Comparison of ENCODE assay signal across 8 cellular contexts in the genomic region with DNA sequence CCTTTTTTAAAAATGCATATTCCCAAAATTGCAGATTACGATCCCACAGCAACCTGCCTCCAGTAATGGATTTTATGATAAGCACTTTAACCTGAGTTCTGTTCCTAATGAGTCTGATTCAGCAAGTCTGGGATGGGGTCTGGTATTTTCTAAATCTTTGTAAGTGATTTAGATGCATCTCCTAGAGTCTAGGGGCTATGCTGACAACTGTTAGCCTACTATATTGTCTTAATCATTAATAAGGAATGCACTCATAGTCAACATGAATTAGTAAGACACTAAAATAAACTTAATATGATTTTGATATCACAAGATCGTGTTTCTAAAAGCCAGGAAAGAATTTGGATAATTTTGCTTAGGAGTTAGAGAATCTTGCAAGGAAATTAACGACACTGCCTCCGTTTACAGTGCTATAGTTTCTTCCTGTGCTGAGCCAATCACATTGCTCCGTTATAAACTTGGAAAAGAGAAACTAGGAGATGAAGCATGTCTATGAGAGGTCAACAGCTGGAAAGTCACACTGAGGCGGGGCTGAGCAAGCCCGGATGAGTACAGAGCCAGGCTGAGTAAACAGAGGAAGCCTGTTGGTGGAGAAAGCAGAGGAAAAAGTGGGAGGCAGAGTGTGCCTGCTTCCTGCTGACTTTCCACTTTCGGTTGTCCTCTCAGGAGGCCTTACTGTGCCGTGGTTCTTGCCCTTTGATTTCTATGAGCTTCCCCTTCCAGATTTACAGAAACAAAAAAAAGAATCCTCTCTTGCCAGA. TPM values are rescaled to one million over a fixed set of nuclear protein-coding genes. Genes with fewer than 3 reads are reported as not detected.
DNase-seq lines count a peak whose midpoint lies in the region; ATAC-seq and TF ChIP-seq lines count a peak whose summit lies in the region.

No MANE protein-coding gene starts in this region.

- H3K27me3 ChIP-seq in right lobe of liver: no peaks in the 10 kb centered on the region

- ATAC-seq in right lobe of liver (peak; percentile 85 to 94 (median 88)), HG02884 (IDR thresholded peaks at IDR 0.05; ENCODE audit: unreplicated experiment) (no peak)

- intact Hi-C loops in right lobe of liver (cut with DNase I): no loop called here

- DNase-seq in DMS153 (lab: John Stamatoyannopoulos, UW): peak; percentile 73
- peak; percentile 86 for DNase-seq in NCI-H510A treated with DMSO at 0.1 percent for 48 hours (lab: John Stamatoyannopoulos, UW)
- peak; percentile 95 for DNase-seq in choroid plexus epithelial cell (ENCODE audit: low read depth)
- peak; percentile 81 to 90 (median 89) for DNase-seq in right lobe of liver
- no peak for DNase-seq in ACHN
- no peak for DNase-seq in NK-92 treated with Interleukin-12 subunit alpha and Interleukin-12 subunit beta, amount 100 ng/mL, for 24 hours (lab: John Stamatoyannopoulos, UW)

- H3K9me3 ChIP-seq in right lobe of liver: no peaks in the 10 kb centered on the region

- 16% methylated on average over 9 of the region's 9 CpGs for WGBS in right lobe of liver (ENCODE audit: insufficient coverage, low coverage, low lambda C conversion rate, missing lambda C conversion rate)

- peak; percentile 67 for TF ChIP-seq POLR2A in right lobe of liver (IDR thresholded peaks at IDR 0.05)

- H3K27ac ChIP-seq in right lobe of liver (peak overlapping the region; percentile 69 to 91 (median 87)), temporal lobe (ENCODE audit: low read depth, low read length) (peak overlapping the region; percentile 89)

- TF ChIP-seq CTCF in choroid plexus epithelial cell (conservative IDR thresholded peaks at IDR 0.05; ENCODE audit: low read depth, low read length) (no peak), right lobe of liver (IDR thresholded peaks at IDR 0.05) (no peak)

- no peaks in the 10 kb centered on the region for H3K36me3 ChIP-seq in right lobe of liver

- H3K4me3 ChIP-seq in choroid plexus epithelial cell (ENCODE audit: low read depth, low read length): peak overlapping the region; percentile 7
- peak overlapping the region in 2 of 3 donors; percentile 12 for H3K4me3 ChIP-seq in right lobe of liver

- in situ Hi-C loops in ACHN (cut with HindIII; ENCODE audit: low pct_ligation_motif_present, low pct_unique_long_range_greater_than_20kb, low sequenced_read_pairs): no loop called here

- H3K4me1 ChIP-seq in right lobe of liver: peaks cover 0 to 82% (median 28%) of the 10 kb centered on the region in 4 donors

RNA-seq across cellular contexts. Expression of gene SCARB2, which starts 5.4 kb away (rescaled TPM):
- total RNA-seq in right lobe of liver: 100 to 1,000 TPM; 102 to 133 (median 125) TPM
- total RNA-seq in temporal lobe: 196 TPM

RNA-seq across cellular contexts. Expression of gene FAM47E, which starts 43.3 kb away (rescaled TPM):
- total RNA-seq in right lobe of liver (1 to 10 TPM; 1.2 to 5.0 (median 2.9) TPM), temporal lobe (2.5 TPM)

RNA-seq across cellular contexts. Expression of gene NUP54, which starts 60.0 kb away (rescaled TPM):
- 10 to 100 TPM; 13.3 to 18.9 (median 14.4) TPM for total RNA-seq in right lobe of liver
- 81.1 TPM for total RNA-seq in temporal lobe

Comparison
In these comparisons a context has a peak if more than half of its experiments do, and no peak if none do; other contexts are left out.
1. DNase-seq: peak in DMS153 (single experiment), NCI-H510A treated with DMSO at 0.1 percent for 48 hours (single experiment), choroid plexus epithelial cell (single experiment) and right lobe of liver (3 of 3); none in ACHN (single experiment) and NK-92 treated with Interleukin-12 subunit alpha and Interleukin-12 subunit beta, amount 100 ng/mL, for 24 hours (single experiment).